In the genomic region with DNA sequence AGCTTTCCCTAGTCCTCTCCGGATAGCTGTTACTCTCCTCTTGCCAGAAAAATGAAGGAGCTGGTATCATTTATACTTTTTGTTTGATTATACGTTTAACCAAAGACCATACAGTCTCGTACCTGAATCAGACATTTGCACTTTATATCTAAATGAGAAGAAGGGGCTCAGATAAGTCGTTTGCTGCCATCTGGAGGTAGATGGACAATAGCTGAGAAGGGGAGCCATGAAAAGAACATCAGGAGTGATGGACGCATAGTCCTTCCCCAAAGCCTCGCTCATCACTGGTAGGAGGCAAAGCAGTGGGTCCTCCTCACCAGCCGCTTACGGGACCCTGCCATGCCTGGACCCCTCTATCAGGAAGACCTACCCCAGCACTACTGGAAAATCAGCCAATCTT, we compare ENCODE assay signal across 15 cellular contexts. TPM values are rescaled to one million over a fixed set of nuclear protein-coding genes. Genes with fewer than 3 reads are reported as not detected.
DNase-seq lines count a peak whose midpoint lies in the region; ATAC-seq, FAIRE-seq and TF ChIP-seq lines count a peak whose summit lies in the region.
"Had no signal": no experiment of that assay in that cellular context is flagged by ENCODE, and none has a peak within 500 bp of the region (broad histone marks: within the 10 kb centered on the region; RNA-seq: fewer than 3 reads in every experiment).

No MANE protein-coding gene starts in this region.

- no peak overlapping the region for H3K4me3 ChIP-seq in CD8-positive, alpha-beta T cell (ENCODE audit: low read depth, low read length)
- H3K4me3 ChIP-seq in GM23338 (no peak overlapping the region), OCI-LY7 (ENCODE audit: low read depth, low read length, poor library complexity, severe bottlenecking) (no peak overlapping the region)
- H3K4me3 ChIP-seq: Peyer's patch had no signal

- no peak for TF ChIP-seq CTCF in CD8-positive, alpha-beta T cell (IDR thresholded peaks at IDR 0.05)
- TF ChIP-seq CTCF in GM23338 (conservative IDR thresholded peaks at IDR 0.05; ENCODE audit: low read depth in 2 of 2) (peak; percentile 28 to 49), OCI-LY7 (conservative IDR thresholded peaks at IDR 0.05; ENCODE audit: low read length) (peak; percentile 55)

- no peak overlapping the region for H3K4me3 Mint-ChIP-seq in CD8-positive, alpha-beta T cell
- no peak overlapping the region for H3K4me3 Mint-ChIP-seq in GM23338
- H3K4me3 Mint-ChIP-seq: natural killer cell had no signal

- H3K9me3 ChIP-seq in CD8-positive, alpha-beta T cell (ENCODE audit: low read length), result no peaks in the 10 kb centered on the region
- H3K9me3 ChIP-seq in OCI-LY7 (ENCODE audit: low read length), result no peaks in the 10 kb centered on the region
- H3K9me3 ChIP-seq: Peyer's patch had no signal

- H3K9me2 ChIP-seq in GM23338 (ENCODE audit: insufficient read depth) (no peaks in the 10 kb centered on the region), OCI-LY7 (ENCODE audit: insufficient read depth, low read length) (no peaks in the 10 kb centered on the region)

- H3K4me1 ChIP-seq in CD8-positive, alpha-beta T cell (ENCODE audit: insufficient read depth, low read length), result no peaks in the 10 kb centered on the region
- H3K4me1 ChIP-seq in GM23338 (ENCODE audit: insufficient read depth) (peaks cover 8% of the 10 kb centered on the region; the same call in 1 of the 2 replicates), OCI-LY7 (ENCODE audit: insufficient read depth, low read length, poor library complexity, severe bottlenecking) (no peaks in the 10 kb centered on the region)
- H3K4me1 ChIP-seq: Peyer's patch had no signal

- POLR2A ChIA-PET in CD8-positive, alpha-beta T cell (lab: Charles Lee), result no interaction called here
- POLR2A ChIA-PET in OCI-LY7 (lab: Charles Lee), result interaction anchor here (0.6 to 1.4 kb wide), 4 partner anchors 9 to 1927 kb away, joined by 3 to 7 read pairs (median 4); no protein-coding TSS in a partner anchor

- no peaks in the 10 kb centered on the region for H3K9me3 Mint-ChIP-seq in CD8-positive, alpha-beta T cell
- no peaks in the 10 kb centered on the region for H3K9me3 Mint-ChIP-seq in GM23338
- H3K9me3 Mint-ChIP-seq: activated naive CD4-positive, alpha-beta T cell treated with anti-CD3 and anti-CD28 coated beads, Interleukin-2, amount 50 U/mL, for 72 hours; natural killer cell had no signal

- TF ChIP-seq POLR2A in erythroblast (IDR thresholded peaks at IDR 0.05; ENCODE audit: low read length) (no peak), GM12892 (IDR thresholded peaks at IDR 0.05; ENCODE audit: low read depth, low read length) (no peak)

- H2AFZ ChIP-seq in GM23338 (no peak overlapping the region), OCI-LY7 (ENCODE audit: low read length) (no peak overlapping the region)

- H3K27ac ChIP-seq in CD8-positive, alpha-beta T cell (ENCODE audit: low read depth, low read length), result no peak overlapping the region
- H3K27ac ChIP-seq in GM23338 (ENCODE audit: low read depth) (no peak overlapping the region), OCI-LY7 (ENCODE audit: low read depth, low read length, poor library complexity, severe bottlenecking) (no peak overlapping the region)
- H3K27ac ChIP-seq: Peyer's patch had no signal

- ATAC-seq in CD8-positive, alpha-beta T cell, result no peak
- ATAC-seq in GM23338, result no peak
- no peak for ATAC-seq in GM18907 (IDR thresholded peaks at IDR 0.05; ENCODE audit: unreplicated experiment)
- ATAC-seq: activated naive CD4-positive, alpha-beta T cell treated with anti-CD3 and anti-CD28 coated beads, Interleukin-2, amount 50 U/mL, for 72 hours; natural killer cell had no signal

- H3K4me2 ChIP-seq in GM23338 (no peak overlapping the region), OCI-LY7 (ENCODE audit: low read length) (no peak overlapping the region)

- no peak for DNase-seq in CD8-positive, alpha-beta T cell
- DNase-seq in GM23338 (ENCODE audit: low spot score), result no peak
- no peak for DNase-seq in OCI-LY7 (ENCODE audit: low spot score)
- DNase-seq in erythroblast (lab: John Stamatoyannopoulos, UW), result peak; percentile 4 to 17
- DNase-seq in activated CD4-positive, CD25-positive, alpha-beta regulatory T cell (lab: John Stamatoyannopoulos, UW), result no peak
- DNase-seq in activated CD4-positive, alpha-beta T cell treated with anti-CD3 and anti-CD28 coated beads, Interleukin-2, amount 50 U/mL, for 4 hours, result no peak
- no peak for DNase-seq in GM12892 (ENCODE audit: insufficient read length)
- DNase-seq: activated CD4-positive, alpha-beta T cell treated with anti-CD3 and anti-CD28 coated beads for 1 hour; foreskin fibroblast; natural killer cell; Peyer's patch; SW 1271 had no signal

- no peaks in the 10 kb centered on the region for H4K20me1 ChIP-seq in GM23338 (replicated peaks; ENCODE audit: insufficient read depth)
- H4K20me1 ChIP-seq in OCI-LY7 (ENCODE audit: insufficient read depth, low read length), result 0 out of 2 replicates have a peak, but pooled peaks cover 3% of the 10 kb centered on the region

- H3K79me2 ChIP-seq in GM23338 (replicated peaks; ENCODE audit: insufficient read depth) (no peaks in the 10 kb centered on the region), OCI-LY7 (ENCODE audit: insufficient read depth, low read depth, low read length) (no peaks in the 10 kb centered on the region)

- CTCF ChIA-PET in CD8-positive, alpha-beta T cell (lab: Charles Lee), result interaction anchor here (1.2 kb wide), 1 partner anchor 18 kb away, joined by 3 read pairs; no protein-coding TSS in a partner anchor
- CTCF ChIA-PET in OCI-LY7 (lab: Charles Lee; ENCODE audit: unreplicated experiment), result no interaction called here

- H3K36me3 ChIP-seq in CD8-positive, alpha-beta T cell (ENCODE audit: insufficient read depth, low read length), result no peaks in the 10 kb centered on the region
- H3K36me3 ChIP-seq in GM23338 (ENCODE audit: insufficient read depth) (peaks cover 17% of the 10 kb centered on the region), OCI-LY7 (ENCODE audit: insufficient read depth, low read length) (peaks cover 62% of the 10 kb centered on the region)

- no peaks in the 10 kb centered on the region for H3K27me3 Mint-ChIP-seq in CD8-positive, alpha-beta T cell (ENCODE audit: low read depth)
- H3K27me3 Mint-ChIP-seq in GM23338 (ENCODE audit: insufficient read depth, low read depth, poor library complexity), result peaks cover 12% of the 10 kb centered on the region

- H3K36me3 Mint-ChIP-seq in CD8-positive, alpha-beta T cell, result peaks cover 41% of the 10 kb centered on the region
- peaks cover 46% of the 10 kb centered on the region for H3K36me3 Mint-ChIP-seq in GM23338 (ENCODE audit: low read depth)

- H3K4me1 Mint-ChIP-seq in CD8-positive, alpha-beta T cell (ENCODE audit: low read depth), result no peaks in the 10 kb centered on the region
- H3K4me1 Mint-ChIP-seq in GM23338, result peaks cover 21% of the 10 kb centered on the region
- H3K4me1 Mint-ChIP-seq: natural killer cell had no signal

- no peaks in the 10 kb centered on the region; the same call in 1 of the 2 replicates for H3F3A ChIP-seq in GM23338 (replicated peaks; ENCODE audit: low read depth)

- TSS peak; percentile 20 for BruUV-seq in OCI-LY7 (replicated peaks; lab: Mats Ljungman, UMichigan)

- peak overlapping the region; percentile 29 for H3K27ac Mint-ChIP-seq in CD8-positive, alpha-beta T cell
- H3K27ac Mint-ChIP-seq in GM23338, result no peak overlapping the region
- H3K27ac Mint-ChIP-seq: activated naive CD4-positive, alpha-beta T cell treated with anti-CD3 and anti-CD28 coated beads, Interleukin-2, amount 50 U/mL, for 72 hours; natural killer cell had no signal

- FAIRE-seq in GM12892 (lab: Jason Lieb, UNC), result no peak
- FAIRE-seq: GM19239 had no signal

- no peaks in the 10 kb centered on the region for H3K27me3 ChIP-seq in CD8-positive, alpha-beta T cell (ENCODE audit: insufficient read depth, low read length)
- no peaks in the 10 kb centered on the region for H3K27me3 ChIP-seq in GM23338 (ENCODE audit: insufficient read depth)
- H3K27me3 ChIP-seq: Peyer's patch had no signal

- intact Hi-C loops in CD8-positive, alpha-beta T cell (cut with DNase I, micrococcal nuclease), result no loop called here
- intact Hi-C loops in OCI-LY7 (cut with micrococcal nuclease; ENCODE audit: unreplicated experiment), result no loop called here

TF ChIP-seq in GM23338, 12 proteins besides CTCF, POLR2A, EP300 and RAD21 (continues in another document):
- peak; percentile 33; the same call in 1 of the 2 replicates for TF ChIP-seq POLR2AphosphoS5 (IDR thresholded peaks at IDR 0.05; ENCODE audit: low read depth)

RNA-seq across cellular contexts. Expression of a gene that starts 45.4 kb away (rescaled TPM):
- total RNA-seq in CD8-positive, alpha-beta T cell, result 1 to 10 TPM; 7.5 to 7.7 TPM
- total RNA-seq in GM23338 (2014; rRNA removed; shearing (Covaris generic)), result 73.5 and 97.2 TPM in 2 replicates
- 141 and 157 TPM in 2 replicates for polyA plus RNA-seq in GM23338 (2016; fragmentation: Nextera tagmentation; extraction: Ambion mirVana)
- 26.0 and 27.1 TPM in 2 replicates for total RNA-seq in OCI-LY7 (2014; rRNA removed; shearing (Covaris generic))
- 32.9 and 40.1 TPM in 2 replicates for total RNA-seq in OCI-LY7 (2022)
- 49.2 TPM for polyA plus RNA-seq in GM12892 (2012; ENCODE audit: missing spikeins)

Comparison
In these comparisons a context has a peak if more than half of its experiments do, and no peak if none do; other contexts are left out.
1. DNase-seq: peak in erythroblast (2 of 2); none in CD8-positive, alpha-beta T cell (0 of 7), GM23338 (single experiment), OCI-LY7 (single experiment), activated CD4-positive, CD25-positive, alpha-beta regulatory T cell (0 of 4), activated CD4-positive, alpha-beta T cell treated with anti-CD3 and anti-CD28 coated beads, Interleukin-2, amount 50 U/mL, for 4 hours (0 of 2) and GM12892 (single experiment).